In genomic region chr12:14402697-14403096, GRCh38 we compare ENCODE assay signal across 11 cellular contexts. TPM values are rescaled to one million over a fixed set of nuclear protein-coding genes. Genes with fewer than 3 reads are reported as not detected.
DNase-seq lines count a peak whose midpoint lies in the region; ATAC-seq, FAIRE-seq and TF ChIP-seq lines count a peak whose summit lies in the region.
"Had no signal": no experiment of that assay in that cellular context is flagged by ENCODE, and none has a peak within 500 bp of the region (broad histone marks: within the 10 kb centered on the region; RNA-seq: fewer than 3 reads in every experiment).

No MANE protein-coding gene starts in this region.

- CTCF ChIA-PET in activated CD4-positive, alpha-beta T cell treated with anti-CD3 and anti-CD28 coated beads for 36 hours (lab: Charles Lee) = interaction anchor here (1.0 to 4.2 kb wide), 6 partner anchors 9 to 37 kb away, joined by 3 to 18 read pairs (median 6); partner anchors contain the start of gene ATF7IP

- peaks cover 80% of the 10 kb centered on the region for H3K4me1 Mint-ChIP-seq in activated CD4-positive, alpha-beta T cell treated with anti-CD3 and anti-CD28 coated beads for 36 hours

- DNase-seq in activated CD4-positive, alpha-beta T cell treated with anti-CD3 and anti-CD28 coated beads for 36 hours = no peak
- DNase-seq in activated CD4-positive, alpha-beta T cell treated with anti-CD3 and anti-CD28 coated beads for 4 hours = no peak
- DNase-seq in esophagus muscularis mucosa (ENCODE audit: extremely low spot score) (no peak), D721Med (ENCODE audit: insufficient read length, low spot score) (no peak), MM.1S (no peak), foreskin keratinocyte (no peak)
- DNase-seq: activated naive CD4-positive, alpha-beta T cell treated with anti-CD3 and anti-CD28 coated beads, Interleukin-2, amount 10 ng/mL, durations not matched to agents 7 days and 5 days; NCI-H226 had no signal

- H2AFZ ChIP-seq in OCI-LY1 (ENCODE audit: low read length) (no peak overlapping the region), MM.1S (ENCODE audit: low read length) (no peak overlapping the region)

- no peak for ATAC-seq in activated CD4-positive, alpha-beta T cell treated with anti-CD3 and anti-CD28 coated beads for 36 hours
- ATAC-seq in foreskin keratinocyte = no peak

- 83% methylated on average over 4 of the region's 4 CpGs for WGBS in esophagus muscularis mucosa

- H3K27ac ChIP-seq in OCI-LY1 (ENCODE audit: low read depth, low read length, poor library complexity, severe bottlenecking) = peak overlapping the region; percentile 71
- peak overlapping the region in 3 of 4 donors; percentile 7 to 47 (median 24) for H3K27ac ChIP-seq in esophagus muscularis mucosa (replicated peaks in 1 of 4)
- peak overlapping the region; percentile 32 for H3K27ac ChIP-seq in rectal smooth muscle tissue (ENCODE audit: low read depth, low read length)
- no peak overlapping the region for H3K27ac ChIP-seq in MM.1S (ENCODE audit: low read length)
- H3K27ac ChIP-seq in foreskin keratinocyte = no peak overlapping the region

- no peak for FAIRE-seq in D721Med (lab: Jason Lieb, UNC)

- H4K20me1 ChIP-seq in OCI-LY1 (ENCODE audit: insufficient read depth, low read length) = no peaks in the 10 kb centered on the region
- H4K20me1 ChIP-seq in MM.1S (ENCODE audit: insufficient read depth, low read length) = no peaks in the 10 kb centered on the region

- H3K9me2 ChIP-seq in OCI-LY1 (ENCODE audit: low read depth, low read length) = no peaks in the 10 kb centered on the region
- H3K9me2 ChIP-seq in MM.1S (replicated peaks; ENCODE audit: insufficient read depth, low read length) = no peaks in the 10 kb centered on the region

- H3K79me2 ChIP-seq in OCI-LY1 (ENCODE audit: insufficient read depth, low read length) = peaks cover 99% of the 10 kb centered on the region
- H3K79me2 ChIP-seq in MM.1S (ENCODE audit: low read length) = peaks cover 96% of the 10 kb centered on the region

- H3K9me3 ChIP-seq in OCI-LY1 (ENCODE audit: low read length) (peaks cover 5% of the 10 kb centered on the region; the same call in 1 of the 2 replicates), esophagus muscularis mucosa (peaks cover 0 to 29% (median 5%) of the 10 kb centered on the region in 4 donors), MM.1S (replicated peaks; ENCODE audit: insufficient read depth, low read length) (no peaks in the 10 kb centered on the region)

- H3K27me3 Mint-ChIP-seq in activated CD4-positive, alpha-beta T cell treated with anti-CD3 and anti-CD28 coated beads for 36 hours = no peaks in the 10 kb centered on the region
- H3K27me3 Mint-ChIP-seq: activated naive CD4-positive, alpha-beta T cell treated with anti-CD3 and anti-CD28 coated beads, Interleukin-2, amount 10 ng/mL, durations not matched to agents 7 days and 5 days had no signal

- H3K4me2 ChIP-seq in OCI-LY1 (ENCODE audit: low read length) (peak overlapping the region; percentile 56; the same call in 1 of the 2 replicates), MM.1S (ENCODE audit: low read depth, low read length) (no peak overlapping the region)

- H3F3A ChIP-seq in OCI-LY1 (ENCODE audit: insufficient read depth, low read length) = no peaks in the 10 kb centered on the region
- no peaks in the 10 kb centered on the region for H3F3A ChIP-seq in MM.1S (ENCODE audit: insufficient read depth, low read length)

- H3K9me3 Mint-ChIP-seq in activated CD4-positive, alpha-beta T cell treated with anti-CD3 and anti-CD28 coated beads for 36 hours (ENCODE audit: low read depth) = peaks cover 1% of the 10 kb centered on the region

- no peak for TF ChIP-seq CTCF in OCI-LY1 (IDR thresholded peaks at IDR 0.05; ENCODE audit: low read length)
- no peak for TF ChIP-seq CTCF in esophagus muscularis mucosa (IDR thresholded peaks at IDR 0.05)
- no peak for TF ChIP-seq CTCF in D721Med (IDR thresholded peaks at IDR 0.05; ENCODE audit: insufficient read depth, missing control alignments)
- TF ChIP-seq CTCF in MM.1S (IDR thresholded peaks at IDR 0.05; ENCODE audit: low read length) = no peak
- TF ChIP-seq CTCF in foreskin keratinocyte (conservative IDR thresholded peaks at IDR 0.05) = no peak

- no peak for TF ChIP-seq EP300 in esophagus muscularis mucosa (IDR thresholded peaks at IDR 0.05)

- H3K4me3 ChIP-seq in OCI-LY1 (ENCODE audit: low read depth, low read length, poor library complexity, severe bottlenecking) (no peak overlapping the region), esophagus muscularis mucosa (no peak overlapping the region), rectal smooth muscle tissue (ENCODE audit: low read length) (no peak overlapping the region), MM.1S (ENCODE audit: low read length) (no peak overlapping the region)
- H3K4me3 ChIP-seq: skin epidermis had no signal

- peak overlapping the region; percentile 37 for H3K27ac Mint-ChIP-seq in activated CD4-positive, alpha-beta T cell treated with anti-CD3 and anti-CD28 coated beads for 36 hours
- H3K27ac Mint-ChIP-seq: activated naive CD4-positive, alpha-beta T cell treated with anti-CD3 and anti-CD28 coated beads, Interleukin-2, amount 10 ng/mL, durations not matched to agents 7 days and 5 days had no signal

- H3K9ac ChIP-seq in OCI-LY1 (ENCODE audit: low read length) (peak overlapping the region; percentile 39; the same call in 1 of the 2 replicates), rectal smooth muscle tissue (ENCODE audit: low read length) (no peak overlapping the region), MM.1S (ENCODE audit: low read length) (no peak overlapping the region)

- H3K36me3 ChIP-seq in OCI-LY1 (ENCODE audit: insufficient read depth, low read length) = peaks cover 31% of the 10 kb centered on the region
- no peaks in the 10 kb centered on the region for H3K36me3 ChIP-seq in esophagus muscularis mucosa
- H3K36me3 ChIP-seq in rectal smooth muscle tissue (ENCODE audit: control insufficient read depth, insufficient read depth, low read length) = no peaks in the 10 kb centered on the region
- H3K36me3 ChIP-seq in MM.1S (replicated peaks; ENCODE audit: insufficient read depth, low read length) = no peaks in the 10 kb centered on the region

- H3K4me1 ChIP-seq in OCI-LY1 (ENCODE audit: insufficient read depth, low read length, severe bottlenecking) (peaks cover 30% of the 10 kb centered on the region), esophagus muscularis mucosa (peaks cover 20 to 31% (median 27%) of the 10 kb centered on the region in 4 donors), rectal smooth muscle tissue (ENCODE audit: control insufficient read depth, insufficient read depth, low read length) (peaks cover 7% of the 10 kb centered on the region), MM.1S (ENCODE audit: low read length) (peaks cover 23% of the 10 kb centered on the region), foreskin keratinocyte (peaks cover 30% of the 10 kb centered on the region)

- no peaks in the 10 kb centered on the region for H3K27me3 ChIP-seq in OCI-LY1 (ENCODE audit: insufficient read depth, low read length)
- H3K27me3 ChIP-seq in esophagus muscularis mucosa = no peaks in the 10 kb centered on the region
- no peaks in the 10 kb centered on the region for H3K27me3 ChIP-seq in rectal smooth muscle tissue (ENCODE audit: control insufficient read depth, insufficient read depth, low read length)
- no peaks in the 10 kb centered on the region for H3K27me3 ChIP-seq in MM.1S (replicated peaks; ENCODE audit: insufficient read depth, low read length)
- no peaks in the 10 kb centered on the region for H3K27me3 ChIP-seq in foreskin keratinocyte

- H3K4me3 Mint-ChIP-seq in activated CD4-positive, alpha-beta T cell treated with anti-CD3 and anti-CD28 coated beads for 36 hours = no peak overlapping the region
- H3K4me3 Mint-ChIP-seq: activated naive CD4-positive, alpha-beta T cell treated with anti-CD3 and anti-CD28 coated beads, Interleukin-2, amount 10 ng/mL, durations not matched to agents 7 days and 5 days had no signal

- intact Hi-C loops in activated CD4-positive, alpha-beta T cell treated with anti-CD3 and anti-CD28 coated beads for 36 hours (cut with DNase I, micrococcal nuclease) = no loop called here
- intact Hi-C loops in esophagus muscularis mucosa (cut with DNase I) = no loop called here

- TF ChIP-seq POLR2A in esophagus muscularis mucosa (IDR thresholded peaks at IDR 0.05; ENCODE audit: low read depth) = no peak

- H3K36me3 Mint-ChIP-seq in activated CD4-positive, alpha-beta T cell treated with anti-CD3 and anti-CD28 coated beads for 36 hours (ENCODE audit: low read depth) = peaks cover 29% of the 10 kb centered on the region

- POLR2A ChIA-PET in activated CD4-positive, alpha-beta T cell treated with anti-CD3 and anti-CD28 coated beads for 36 hours (lab: Charles Lee) = interaction anchor here (0.7 to 0.9 kb wide), 2 partner anchors 8 to 33 kb away, joined by 3 to 9 read pairs; no protein-coding TSS in a partner anchor

RNA-seq across cellular contexts. Expression of gene ATF7IP, which starts 37.2 kb away (rescaled TPM):
- total RNA-seq in activated CD4-positive, alpha-beta T cell treated with anti-CD3 and anti-CD28 coated beads for 36 hours = 100 to 1,000 TPM in 1 of 2 experiments, 10 to 100 TPM in 1; 81.3 to 101 TPM
- total RNA-seq in esophagus muscularis mucosa (10 to 100 TPM; 26.8 to 43.2 (median 32.8) TPM), foreskin keratinocyte (26.3 and 33.1 TPM in 2 replicates)
- 5.7 and 6.1 TPM in 2 replicates for polyA plus RNA-seq in foreskin keratinocyte

Comparison
In these comparisons a context has a peak if more than half of its experiments do, and no peak if none do; other contexts are left out.
1. H3K27ac ChIP-seq: peak in OCI-LY1 (single experiment), esophagus muscularis mucosa (3 of 4) and rectal smooth muscle tissue (single experiment); none in MM.1S (single experiment) and foreskin keratinocyte (single experiment).